ENCODE assay signal across 2 cellular contexts in the genomic region with DNA sequence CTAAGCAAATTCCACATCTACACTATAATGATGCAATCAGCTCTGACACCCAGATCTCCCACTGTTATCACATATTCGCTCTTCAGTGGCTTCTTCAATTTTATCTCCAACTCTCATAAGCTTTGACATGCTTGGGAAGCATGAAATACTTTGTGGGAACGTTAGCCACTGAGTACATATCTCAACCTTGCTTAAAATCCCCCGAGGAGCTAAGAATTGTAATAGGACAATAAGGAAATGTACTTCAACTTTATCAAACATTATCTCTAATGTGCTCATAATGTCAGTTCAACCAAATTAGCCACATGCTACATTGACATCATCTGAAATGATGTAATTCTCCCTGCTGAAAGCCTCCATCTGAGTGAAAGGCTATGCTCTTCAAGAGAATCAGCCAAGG.
TF ChIP-seq lines count a peak whose summit lies in the region.

No MANE protein-coding gene starts in this region.

TF ChIP-seq in SK-N-SH, 30 proteins besides CTCF, POLR2A, EP300 and RAD21 (continued from another document):
- no peak for TF ChIP-seq REST (IDR thresholded peaks at IDR 0.05; ENCODE audit: low read depth, low read length)
- TF ChIP-seq, protein P1, sequence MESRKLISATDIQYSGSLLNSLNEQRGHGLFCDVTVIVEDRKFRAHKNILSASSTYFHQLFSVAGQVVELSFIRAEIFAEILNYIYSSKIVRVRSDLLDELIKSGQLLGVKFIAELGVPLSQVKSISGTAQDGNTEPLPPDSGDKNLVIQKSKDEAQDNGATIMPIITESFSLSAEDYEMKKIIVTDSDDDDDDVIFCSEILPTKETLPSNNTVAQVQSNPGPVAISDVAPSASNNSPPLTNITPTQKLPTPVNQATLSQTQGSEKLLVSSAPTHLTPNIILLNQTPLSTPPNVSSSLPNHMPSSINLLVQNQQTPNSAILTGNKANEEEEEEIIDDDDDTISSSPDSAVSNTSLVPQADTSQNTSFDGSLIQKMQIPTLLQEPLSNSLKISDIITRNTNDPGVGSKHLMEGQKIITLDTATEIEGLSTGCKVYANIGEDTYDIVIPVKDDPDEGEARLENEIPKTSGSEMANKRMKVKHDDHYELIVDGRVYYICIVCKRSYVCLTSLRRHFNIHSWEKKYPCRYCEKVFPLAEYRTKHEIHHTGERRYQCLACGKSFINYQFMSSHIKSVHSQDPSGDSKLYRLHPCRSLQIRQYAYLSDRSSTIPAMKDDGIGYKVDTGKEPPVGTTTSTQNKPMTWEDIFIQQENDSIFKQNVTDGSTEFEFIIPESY (IDR thresholded peaks at IDR 0.05; ENCODE audit: borderline replicate concordance, low read depth): no peak
- TF ChIP-seq SIN3A (IDR thresholded peaks at IDR 0.05; ENCODE audit: borderline replicate concordance, low read depth, low read length): no peak
- TF ChIP-seq, protein P2, sequence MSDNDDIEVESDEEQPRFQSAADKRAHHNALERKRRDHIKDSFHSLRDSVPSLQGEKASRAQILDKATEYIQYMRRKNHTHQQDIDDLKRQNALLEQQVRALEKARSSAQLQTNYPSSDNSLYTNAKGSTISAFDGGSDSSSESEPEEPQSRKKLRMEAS (IDR thresholded peaks at IDR 0.05; ENCODE audit: low read depth): no peak
- TF ChIP-seq MEF2A (IDR thresholded peaks at IDR 0.05; ENCODE audit: borderline replicate concordance, low read depth): no peak
- TF ChIP-seq EZH2phosphoT487 (IDR thresholded peaks at IDR 0.05; ENCODE audit: borderline replicate concordance, low read depth): no peak
- TF ChIP-seq POLR2AphosphoS5 (IDR thresholded peaks at IDR 0.05; ENCODE audit: low read depth, low read length): no peak
- TF ChIP-seq GATA2 (CRISPR knock-in tag; IDR thresholded peaks at IDR 0.05): no peak
- TF ChIP-seq TEAD4 (IDR thresholded peaks at IDR 0.05; ENCODE audit: borderline replicate concordance, insufficient read depth): no peak
- TF ChIP-seq USF1 (IDR thresholded peaks at IDR 0.05; ENCODE audit: borderline replicate concordance, low read depth): no peak
- TF ChIP-seq FOSL2 (IDR thresholded peaks at IDR 0.05; ENCODE audit: borderline replicate concordance, low read depth): no peak

TF ChIP-seq in SK-N-SH treated with all-trans-retinoic acid at 6 μM for 48 hours, 23 proteins besides CTCF, POLR2A, EP300 and RAD21:
- TF ChIP-seq, protein P3, sequence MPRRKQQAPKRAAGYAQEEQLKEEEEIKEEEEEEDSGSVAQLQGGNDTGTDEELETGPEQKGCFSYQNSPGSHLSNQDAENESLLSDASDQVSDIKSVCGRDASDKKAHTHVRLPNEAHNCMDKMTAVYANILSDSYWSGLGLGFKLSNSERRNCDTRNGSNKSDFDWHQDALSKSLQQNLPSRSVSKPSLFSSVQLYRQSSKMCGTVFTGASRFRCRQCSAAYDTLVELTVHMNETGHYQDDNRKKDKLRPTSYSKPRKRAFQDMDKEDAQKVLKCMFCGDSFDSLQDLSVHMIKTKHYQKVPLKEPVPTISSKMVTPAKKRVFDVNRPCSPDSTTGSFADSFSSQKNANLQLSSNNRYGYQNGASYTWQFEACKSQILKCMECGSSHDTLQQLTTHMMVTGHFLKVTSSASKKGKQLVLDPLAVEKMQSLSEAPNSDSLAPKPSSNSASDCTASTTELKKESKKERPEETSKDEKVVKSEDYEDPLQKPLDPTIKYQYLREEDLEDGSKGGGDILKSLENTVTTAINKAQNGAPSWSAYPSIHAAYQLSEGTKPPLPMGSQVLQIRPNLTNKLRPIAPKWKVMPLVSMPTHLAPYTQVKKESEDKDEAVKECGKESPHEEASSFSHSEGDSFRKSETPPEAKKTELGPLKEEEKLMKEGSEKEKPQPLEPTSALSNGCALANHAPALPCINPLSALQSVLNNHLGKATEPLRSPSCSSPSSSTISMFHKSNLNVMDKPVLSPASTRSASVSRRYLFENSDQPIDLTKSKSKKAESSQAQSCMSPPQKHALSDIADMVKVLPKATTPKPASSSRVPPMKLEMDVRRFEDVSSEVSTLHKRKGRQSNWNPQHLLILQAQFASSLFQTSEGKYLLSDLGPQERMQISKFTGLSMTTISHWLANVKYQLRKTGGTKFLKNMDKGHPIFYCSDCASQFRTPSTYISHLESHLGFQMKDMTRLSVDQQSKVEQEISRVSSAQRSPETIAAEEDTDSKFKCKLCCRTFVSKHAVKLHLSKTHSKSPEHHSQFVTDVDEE (CRISPR knock-in tag; IDR thresholded peaks at IDR 0.05): no peak
- no peak for TF ChIP-seq ZNF70 (CRISPR knock-in tag; IDR thresholded peaks at IDR 0.05)
